ENCODE assay signal across 13 cellular contexts in genomic region chr5:133867851-133868545, GRCh38.
DNase-seq lines count a peak whose midpoint lies in the region; ATAC-seq and TF ChIP-seq lines count a peak whose summit lies in the region.
"Had no signal": no experiment of that assay in that cellular context is flagged by ENCODE, and none has a peak within 500 bp of the region (broad histone marks: within the 10 kb centered on the region; RNA-seq: fewer than 3 reads in every experiment).

No MANE protein-coding gene starts in this region.

- H3K4me2 ChIP-seq in BLaER1 treated with 17β-estradiol and CSF1 and Interleukin-3, amounts not matched to agents 10 nM and 100 nM: peak overlapping the region; percentile 66 to 82 (median 73)
- no peak overlapping the region for H3K4me2 ChIP-seq in neuronal stem cell (ENCODE audit: insufficient read depth, low read length, poor library complexity, severe bottlenecking)

- intact Hi-C loops in A673 (cut with micrococcal nuclease; ENCODE audit: unreplicated experiment): loop anchor here (2.0 to 5.0 kb wide), 2 partner anchors 315 to 446 kb away; no protein-coding TSS in a partner anchor

- no peak overlapping the region for H3K9ac ChIP-seq in BLaER1 treated with 17β-estradiol and CSF1 and Interleukin-3, amounts not matched to agents 10 nM and 100 nM
- no peak overlapping the region for H3K9ac ChIP-seq in neuronal stem cell (ENCODE audit: low read depth, low read length, poor library complexity)
- H3K9ac ChIP-seq: GM23248 had no signal

- no peak overlapping the region for H3K18ac ChIP-seq in neuronal stem cell (ENCODE audit: low read length)

- no peak overlapping the region for H2AFZ ChIP-seq in neuronal stem cell (ENCODE audit: low read length)
- H2AFZ ChIP-seq: GM23248 had no signal

- BruUV-seq in A673 (replicated peaks; lab: Mats Ljungman, UMichigan): no TSS peak

- TF ChIP-seq CTCF in A673 (conservative IDR thresholded peaks at IDR 0.05; ENCODE audit: low read depth, low read length) (no peak), RWPE2 (IDR thresholded peaks at IDR 0.05; ENCODE audit: poor library complexity, severe bottlenecking) (no peak)

- H4K91ac ChIP-seq in neuronal stem cell (ENCODE audit: low read depth, low read length, poor library complexity): no peak overlapping the region

- H2BK12ac ChIP-seq in neuronal stem cell (ENCODE audit: low read length): no peak overlapping the region

- no peak overlapping the region for H3K14ac ChIP-seq in neuronal stem cell (ENCODE audit: low read length)

- H3K27ac ChIP-seq in A673 (ENCODE audit: low read depth, low read length, poor library complexity, severe bottlenecking): peak overlapping the region; percentile 53
- no peak overlapping the region for H3K27ac ChIP-seq in BLaER1 treated with 17β-estradiol and CSF1 and Interleukin-3, amounts not matched to agents 10 nM and 100 nM
- no peak overlapping the region for H3K27ac ChIP-seq in RWPE2 (ENCODE audit: poor library complexity, severe bottlenecking)
- no peak overlapping the region for H3K27ac ChIP-seq in neuronal stem cell (replicated peaks; ENCODE audit: low read length)
- H3K27ac ChIP-seq: GM23248 had no signal

- ATAC-seq in RWPE2 (ENCODE audit: low read depth) (no peak), HG03097 (IDR thresholded peaks at IDR 0.05; ENCODE audit: low FRiP score, unreplicated experiment) (no peak), GM19023 (IDR thresholded peaks at IDR 0.05; ENCODE audit: unreplicated experiment) (no peak)
- ATAC-seq: HepG2 had no signal

- peak overlapping the region; percentile 33 for H2AK5ac ChIP-seq in neuronal stem cell (ENCODE audit: low read depth, low read length)

- H3K9me3 ChIP-seq in A673 (ENCODE audit: low read depth, low read length, poor library complexity, severe bottlenecking) (no peaks in the 10 kb centered on the region), RWPE2 (ENCODE audit: severe bottlenecking) (no peaks in the 10 kb centered on the region), neuronal stem cell (replicated peaks in 1 of 2; ENCODE audit: control insufficient read depth in 2 of 2, insufficient read depth in 1 of 2, low read depth in 1 of 2, low read length in 2 of 2) (no peaks in the 10 kb centered on the region)
- H3K9me3 ChIP-seq in BLaER1 treated with 17β-estradiol and CSF1 and Interleukin-3, amounts not matched to agents 10 nM and 100 nM (replicated peaks in 1 of 11): no peaks in the 10 kb centered on the region

- no peak overlapping the region for H2BK15ac ChIP-seq in neuronal stem cell (ENCODE audit: low read length)

- H2BK5ac ChIP-seq in neuronal stem cell (ENCODE audit: low read length): peak overlapping the region; percentile 36

- no peak overlapping the region for H2BK120ac ChIP-seq in neuronal stem cell (ENCODE audit: low read depth, low read length)

- no peak overlapping the region for H3K4ac ChIP-seq in neuronal stem cell (ENCODE audit: low read length)

- no peaks in the 10 kb centered on the region for H4K20me1 ChIP-seq in BLaER1 treated with 17β-estradiol and CSF1 and Interleukin-3, amounts not matched to agents 10 nM and 100 nM

- POLR2A ChIA-PET in A673 (lab: Charles Lee; ENCODE audit: low non-redundant PET): interaction anchor here (0.6 kb wide), 1 partner anchor 139 kb away, joined by 10 read pairs; no protein-coding TSS in a partner anchor

- no peak for DNase-seq in A673 (ENCODE audit: low spot score)
- DNase-seq in RWPE2 (ENCODE audit: low spot score): peak; percentile 38
- no peak for DNase-seq in neuronal stem cell (ENCODE audit: low spot score)
- no peak for DNase-seq in NCI-H2196 treated with DMSO at 0.1 percent for 48 hours (lab: John Stamatoyannopoulos, UW; ENCODE audit: unreplicated experiment)
- DNase-seq: CD4-positive, CD25-positive, alpha-beta regulatory T cell; DMS79; GM23248; H7 had no signal

- H3K4me3 ChIP-seq in A673 (ENCODE audit: low read depth, low read length, poor library complexity, severe bottlenecking) (no peak overlapping the region), RWPE2 (ENCODE audit: severe bottlenecking) (no peak overlapping the region), neuronal stem cell (ENCODE audit: low read length in 2 of 2) (no peak overlapping the region)
- no peak overlapping the region for H3K4me3 ChIP-seq in BLaER1 treated with 17β-estradiol and CSF1 and Interleukin-3, amounts not matched to agents 10 nM and 100 nM
- H3K4me3 ChIP-seq: GM12878, GM23248 had no signal

- WGBS in neuronal stem cell (ENCODE audit: extremely low coverage in 2 of 2, insufficient read length in 2 of 2, insufficient replicate concordance in 1 of 2), 2 donors: no CpG with 5 or more reads among the region's 10 CpGs

- CTCF ChIA-PET in A673 (lab: Charles Lee): no interaction called here

- H3K27me3 ChIP-seq in A673 (replicated peaks; ENCODE audit: insufficient read depth, low read depth, low read length, poor library complexity) (no peaks in the 10 kb centered on the region), RWPE2 (ENCODE audit: insufficient read depth, poor library complexity, severe bottlenecking) (no peaks in the 10 kb centered on the region), neuronal stem cell (ENCODE audit: control insufficient read depth in 3 of 3, insufficient read depth in 3 of 3, low read depth in 1 of 3, low read length in 3 of 3) (no peaks in the 10 kb centered on the region)
- no peaks in the 10 kb centered on the region for H3K27me3 ChIP-seq in BLaER1 treated with 17β-estradiol and CSF1 and Interleukin-3, amounts not matched to agents 10 nM and 100 nM

- no peak overlapping the region for H3K23ac ChIP-seq in neuronal stem cell (ENCODE audit: low read depth, low read length, poor library complexity)

- no peaks in the 10 kb centered on the region for H3K79me1 ChIP-seq in neuronal stem cell (ENCODE audit: low read depth, low read length)

- H4K8ac ChIP-seq in neuronal stem cell (ENCODE audit: low read depth, low read length): no peak overlapping the region

- peaks cover 74% of the 10 kb centered on the region for H3K4me1 ChIP-seq in A673 (ENCODE audit: insufficient read depth, low read length, poor library complexity, severe bottlenecking)
- peaks cover 43 to 84% (median 74%) of the 10 kb centered on the region in 10 experiments for H3K4me1 ChIP-seq in BLaER1 treated with 17β-estradiol and CSF1 and Interleukin-3, amounts not matched to agents 10 nM and 100 nM
- peaks cover 3% of the 10 kb centered on the region for H3K4me1 ChIP-seq in RWPE2 (ENCODE audit: insufficient read depth, poor library complexity, severe bottlenecking)
- H3K4me1 ChIP-seq in neuronal stem cell (ENCODE audit: control insufficient read depth in 2 of 2, insufficient read depth in 1 of 2, low read depth in 1 of 2, low read length in 2 of 2): peaks cover 0 to 5% of the 10 kb centered on the region in 2 donors

- H3K36me3 ChIP-seq in A673 (ENCODE audit: insufficient read depth, low read length, poor library complexity, severe bottlenecking): no peaks in the 10 kb centered on the region
- H3K36me3 ChIP-seq in BLaER1 treated with 17β-estradiol and CSF1 and Interleukin-3, amounts not matched to agents 10 nM and 100 nM: no peaks in the 10 kb centered on the region
- no peaks in the 10 kb centered on the region for H3K36me3 ChIP-seq in RWPE2 (ENCODE audit: low read depth)
- H3K36me3 ChIP-seq in neuronal stem cell (replicated peaks in 1 of 2; ENCODE audit: control insufficient read depth in 2 of 2, insufficient read depth in 2 of 2, low read length in 2 of 2): no peaks in the 10 kb centered on the region
